ENCODE assay signal across 16 cellular contexts in genomic region chr6:132414761-132415160, GRCh38.
"Had no signal": no experiment of that assay in that cellular context is flagged by ENCODE, and none has a peak within 500 bp of the region (broad histone marks: within the 10 kb centered on the region; RNA-seq: fewer than 3 reads in every experiment).

No MANE protein-coding gene starts in this region.

- H3K4me1 ChIP-seq: testis, uterus had no signal

- DNase-seq: activated effector memory CD4-positive, alpha-beta T cell treated with anti-CD3 and anti-CD28 coated beads, Interleukin-2, amount 50 U/mL, for 16 hours; amygdala; cerebellar nuclear complex; dermis blood vessel endothelial cell; endodermal cell; erythroblast; glutamatergic neuron; nephron progenitor cell; stimulated activated CD4-positive, alpha-beta T cell treated with anti-CD3 and anti-CD28 coated beads, Interleukin-4, amount 100 ng/mL, for 1 hour; stimulated activated CD8-positive, alpha-beta memory T cell treated with anti-CD3 and anti-CD28 coated beads, Interleukin-4, amount 100 ng/mL, for 48 hours; T-helper 2 cell; testis; uterus had no signal

- ATAC-seq: activated naive CD4-positive, alpha-beta T cell treated with anti-CD3 and anti-CD28 coated beads, Interleukin-2, amount 50 U/mL, for 72 hours had no signal

- H3K27ac ChIP-seq: testis, uterus had no signal

- H3K9me3 Mint-ChIP-seq: activated naive CD4-positive, alpha-beta T cell treated with anti-CD3 and anti-CD28 coated beads, Interleukin-2, amount 50 U/mL, for 72 hours; stimulated activated naive CD8-positive, alpha-beta T cell treated with anti-CD3 and anti-CD28 coated beads, Interleukin-15, Interleukin-2, amounts not matched to agents 100 ng/mL and 50 ng/mL, for 24 hours had no signal

- H3K36me3 Mint-ChIP-seq: activated naive CD4-positive, alpha-beta T cell treated with anti-CD3 and anti-CD28 coated beads, Interleukin-2, amount 50 U/mL, for 72 hours had no signal

- H3K4me3 ChIP-seq: testis, uterus had no signal

- H3K4me1 Mint-ChIP-seq: endodermal cell had no signal

- H3K9me3 ChIP-seq: testis, uterus had no signal

- H3K4me3 Mint-ChIP-seq: brain; endodermal cell; nephron progenitor cell; stimulated activated naive CD8-positive, alpha-beta T cell treated with anti-CD3 and anti-CD28 coated beads, Interleukin-15, Interleukin-2, amounts not matched to agents 100 ng/mL and 50 ng/mL, for 24 hours had no signal

- H3K36me3 ChIP-seq: uterus had no signal

- H3K27me3 ChIP-seq: testis, uterus had no signal

- H3K27ac Mint-ChIP-seq: activated naive CD4-positive, alpha-beta T cell treated with anti-CD3 and anti-CD28 coated beads, Interleukin-2, amount 50 U/mL, for 72 hours; brain; endodermal cell; stimulated activated naive CD8-positive, alpha-beta T cell treated with anti-CD3 and anti-CD28 coated beads, Interleukin-15, Interleukin-2, amounts not matched to agents 100 ng/mL and 50 ng/mL, for 24 hours had no signal
